In genomic region chr4:139651282-139652194, GRCh38 we compare ENCODE assay signal across 8 cellular contexts. TPM values are rescaled to one million over a fixed set of nuclear protein-coding genes. Genes with fewer than 3 reads are reported as not detected.
DNase-seq lines count a peak whose midpoint lies in the region; ATAC-seq and TF ChIP-seq lines count a peak whose summit lies in the region.

No MANE protein-coding gene starts in this region.

- no peak overlapping the region for H3K4me3 Mint-ChIP-seq in activated naive CD4-positive, alpha-beta T cell treated with anti-CD3 and anti-CD28 coated beads, Interleukin-2, amount 10 ng/mL, durations not matched to agents 7 days and 5 days
- H3K4me3 Mint-ChIP-seq in progenitor cell of endocrine pancreas (ENCODE audit: low read depth), result no peak overlapping the region

- no peaks in the 10 kb centered on the region for H3K9me3 ChIP-seq in SK-N-SH

- H3K4me1 ChIP-seq in SK-N-SH (ENCODE audit: control insufficient read depth in 1 of 2, insufficient read depth in 2 of 2, low read depth in 1 of 2, low read length in 1 of 2), result peaks cover 0 to 11% of the 10 kb centered on the region in 2 experiments; a peak in 1 of 4 replicates

- no peaks in the 10 kb centered on the region for H4K20me1 ChIP-seq in SK-N-SH (ENCODE audit: insufficient read depth)

- no peak for ATAC-seq in HG03108 (IDR thresholded peaks at IDR 0.05; ENCODE audit: unreplicated experiment)

- H2AFZ ChIP-seq in SK-N-SH (ENCODE audit: low read depth), result peak overlapping the region; percentile 67; the same call in 1 of the 2 replicates

- peak overlapping the region; percentile 13; the same call in 1 of the 2 replicates for H3K4me2 ChIP-seq in SK-N-SH

- H3K36me3 Mint-ChIP-seq in activated naive CD4-positive, alpha-beta T cell treated with anti-CD3 and anti-CD28 coated beads, Interleukin-2, amount 10 ng/mL, durations not matched to agents 7 days and 5 days, result no peaks in the 10 kb centered on the region
- H3K36me3 Mint-ChIP-seq in progenitor cell of endocrine pancreas (ENCODE audit: insufficient read depth), result no peaks in the 10 kb centered on the region

- peak overlapping the region in 1 of 2 experiments; percentile 23; a peak in 1 of 4 replicates for H3K4me3 ChIP-seq in SK-N-SH (ENCODE audit: low read depth in 2 of 2, low read length in 1 of 2)

- no peaks in the 10 kb centered on the region for H3K79me2 ChIP-seq in SK-N-SH (ENCODE audit: insufficient read depth)

- intact Hi-C loops in head of caudate nucleus (cut with DNase I), result loop anchor here (5.0 kb wide), 1 partner anchor 44 kb away; no protein-coding TSS in a partner anchor

- DNase-seq in GDM1 (lab: John Stamatoyannopoulos, UW), result peak; percentile 59
- DNase-seq in H4 (ENCODE audit: low spot score), result peak; percentile 60
- peak; percentile 79 for DNase-seq in NAMALWA (ENCODE audit: low spot score)
- peak; percentile 64 for DNase-seq in SK-N-SH
- DNase-seq in activated naive CD4-positive, alpha-beta T cell treated with anti-CD3 and anti-CD28 coated beads, Interleukin-2, amount 10 ng/mL, durations not matched to agents 7 days and 5 days, result peak; percentile 79
- peak; percentile 70 to 93 (median 86) for DNase-seq in head of caudate nucleus
- peak; percentile 45 for DNase-seq in progenitor cell of endocrine pancreas (ENCODE audit: low spot score, unreplicated experiment)

- no peaks in the 10 kb centered on the region for H3K27me3 ChIP-seq in SK-N-SH (ENCODE audit: insufficient read depth)

- H3K27me3 Mint-ChIP-seq in activated naive CD4-positive, alpha-beta T cell treated with anti-CD3 and anti-CD28 coated beads, Interleukin-2, amount 10 ng/mL, durations not matched to agents 7 days and 5 days, result peaks cover 10% of the 10 kb centered on the region
- no peaks in the 10 kb centered on the region for H3K27me3 Mint-ChIP-seq in progenitor cell of endocrine pancreas

- no peaks in the 10 kb centered on the region for H3K9me2 ChIP-seq in SK-N-SH

- 19% methylated on average over 13 of the region's 13 CpGs for WGBS in SK-N-SH (ENCODE audit: low lambda C conversion rate)

- peak overlapping the region; percentile 4 for H3K27ac Mint-ChIP-seq in activated naive CD4-positive, alpha-beta T cell treated with anti-CD3 and anti-CD28 coated beads, Interleukin-2, amount 10 ng/mL, durations not matched to agents 7 days and 5 days
- no peak overlapping the region for H3K27ac Mint-ChIP-seq in progenitor cell of endocrine pancreas

- no peaks in the 10 kb centered on the region for H3K9me3 Mint-ChIP-seq in activated naive CD4-positive, alpha-beta T cell treated with anti-CD3 and anti-CD28 coated beads, Interleukin-2, amount 10 ng/mL, durations not matched to agents 7 days and 5 days
- no peaks in the 10 kb centered on the region for H3K9me3 Mint-ChIP-seq in progenitor cell of endocrine pancreas (ENCODE audit: low read depth)

- no peak overlapping the region for H3K27ac ChIP-seq in SK-N-SH (ENCODE audit: low read depth in 2 of 2, low read length in 1 of 2)

- H3K36me3 ChIP-seq in SK-N-SH (replicated peaks in 1 of 2; ENCODE audit: control insufficient read depth in 1 of 2, insufficient read depth in 2 of 2, low read length in 1 of 2), result no peaks in the 10 kb centered on the region

- H3K9ac ChIP-seq in SK-N-SH, result no peak overlapping the region

- TF ChIP-seq RAD21 in SK-N-SH (IDR thresholded peaks at IDR 0.05; ENCODE audit: low read length), result peak; percentile 81

- H3K4me1 Mint-ChIP-seq in activated naive CD4-positive, alpha-beta T cell treated with anti-CD3 and anti-CD28 coated beads, Interleukin-2, amount 10 ng/mL, durations not matched to agents 7 days and 5 days, result peaks cover 6% of the 10 kb centered on the region
- H3K4me1 Mint-ChIP-seq in progenitor cell of endocrine pancreas (ENCODE audit: low read depth), result peaks cover 18% of the 10 kb centered on the region

- CTCF ChIA-PET in SK-N-SH (lab: Yijun Ruan, JAX), result interaction anchor here (0.6 to 12.9 kb wide), 47 partner anchors 9 to 958 kb away, joined by 3 to 157 read pairs (median 4); partner anchors contain the start of gene MGST2
- CTCF ChIA-PET in activated naive CD4-positive, alpha-beta T cell treated with anti-CD3 and anti-CD28 coated beads, Interleukin-2, amount 10 ng/mL, durations not matched to agents 7 days and 5 days (lab: Charles Lee), result interaction anchor here (0.6 to 11.2 kb wide), 22 partner anchors 11 to 656 kb away, joined by 3 to 165 read pairs (median 4); no protein-coding TSS in a partner anchor

- H3F3A ChIP-seq in SK-N-SH (replicated peaks; ENCODE audit: insufficient read depth), result no peaks in the 10 kb centered on the region

- TF ChIP-seq EP300 in SK-N-SH (IDR thresholded peaks at IDR 0.05; ENCODE audit: borderline replicate concordance in 1 of 2, low read depth in 1 of 2, low read length in 1 of 2), result no peak

- TF ChIP-seq CTCF in SK-N-SH (IDR thresholded peaks at IDR 0.05), result peak; percentile 93
- peak; percentile 93 for TF ChIP-seq CTCF in progenitor cell of endocrine pancreas (IDR thresholded peaks at IDR 0.05; ENCODE audit: unreplicated experiment)

- POLR2A ChIA-PET in SK-N-SH (lab: Yijun Ruan, JAX), result interaction anchor here (0.5 kb wide), 1 partner anchor 873 kb away, joined by 3 read pairs; no protein-coding TSS in a partner anchor

TF ChIP-seq in SK-N-SH, 30 proteins besides CTCF, POLR2A, EP300 and RAD21:
- peak; percentile 95 for TF ChIP-seq SMC3 (IDR thresholded peaks at IDR 0.05; ENCODE audit: low read depth, low read length)
- no peak for TF ChIP-seq JUND (IDR thresholded peaks at IDR 0.05)
- peak; percentile 30; the same call in 1 of the 2 replicates for TF ChIP-seq GATA2 (CRISPR knock-in tag; IDR thresholded peaks at IDR 0.05)
- TF ChIP-seq, protein P1, sequence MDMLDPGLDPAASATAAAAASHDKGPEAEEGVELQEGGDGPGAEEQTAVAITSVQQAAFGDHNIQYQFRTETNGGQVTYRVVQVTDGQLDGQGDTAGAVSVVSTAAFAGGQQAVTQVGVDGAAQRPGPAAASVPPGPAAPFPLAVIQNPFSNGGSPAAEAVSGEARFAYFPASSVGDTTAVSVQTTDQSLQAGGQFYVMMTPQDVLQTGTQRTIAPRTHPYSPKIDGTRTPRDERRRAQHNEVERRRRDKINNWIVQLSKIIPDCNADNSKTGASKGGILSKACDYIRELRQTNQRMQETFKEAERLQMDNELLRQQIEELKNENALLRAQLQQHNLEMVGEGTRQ (IDR thresholded peaks at IDR 0.05; ENCODE audit: borderline replicate concordance, low read depth, low read length), result no peak

RNA-seq across cellular contexts. Expression of gene MGST2, which starts 14.1 kb away (rescaled TPM):
- total RNA-seq in H4 (2014; rRNA removed; shearing (Covaris generic)), result 1.6 TPM in 1 of 2 replicates, not detected in the other
- 26.5 and 32.1 TPM in 2 replicates for polyA plus RNA-seq in SK-N-SH (2012; rRNA removed)
- polyA plus RNA-seq in SK-N-SH (2012; cell fraction: cytosol; rRNA removed), result 33.4 and 43.3 TPM in 2 replicates
- polyA plus RNA-seq in SK-N-SH (2012; cell fraction: nucleus; rRNA removed), result 10.8 and 15.8 TPM in 2 replicates
- 62.5 and 66.1 TPM in 2 replicates for total RNA-seq in progenitor cell of endocrine pancreas

Comparison
In these comparisons a context has a peak if more than half of its experiments do, and no peak if none do; other contexts are left out.
1. RNA of gene MGST2, which starts 14.1 kb away (total RNA-seq): 62.5 to 66.1 TPM in progenitor cell of endocrine pancreas; 1.6 TPM in H4; every median in the first group is over 10 times any median in the second.
2. Peak in every context shown above with its lines, with median percentiles within 50 percentile points of each other: DNase-seq.